ENCODE assay signal across 20 cellular contexts in genomic region chr17:3693099-3693498, GRCh38. TPM values are rescaled to one million over a fixed set of nuclear protein-coding genes. Genes with fewer than 3 reads are reported as not detected.
A peak's percentile ranks its signal among the peaks of the same experiment; 100 is the strongest.
DNase-seq lines count a peak whose midpoint lies in the region; ATAC-seq and TF ChIP-seq lines count a peak whose summit lies in the region.
"Had no signal": no experiment of that assay in that cellular context is flagged by ENCODE, and none has a peak within 500 bp of the region (broad histone marks: within the 10 kb centered on the region; RNA-seq: fewer than 3 reads in every experiment).

No MANE protein-coding gene starts in this region.

- H3K4me3 Mint-ChIP-seq in activated T-cell treated with anti-CD3 and anti-CD28 coated beads, Interleukin-2, amount 50 U/mL, for 72 hours = peak overlapping the region; percentile 39 to 51
- peak overlapping the region; percentile 80 for H3K4me3 Mint-ChIP-seq in central memory CD8-positive, alpha-beta T cell
- peak overlapping the region; percentile 24 to 95 for H3K4me3 Mint-ChIP-seq in stimulated activated naive CD8-positive, alpha-beta T cell treated with anti-CD3 and anti-CD28 coated beads, Interleukin-15, amount 100 ng/mL, for 72 hours
- H3K4me3 Mint-ChIP-seq: neural progenitor cell had no signal

- ATAC-seq in activated T-cell treated with anti-CD3 and anti-CD28 coated beads, Interleukin-2, amount 50 U/mL, for 72 hours (replicated peaks in 1 of 2) = no peak
- ATAC-seq in central memory CD8-positive, alpha-beta T cell (replicated peaks; ENCODE audit: extremely low read depth, poor library complexity, severe bottlenecking) = no peak
- no peak for ATAC-seq in stimulated activated naive CD8-positive, alpha-beta T cell treated with anti-CD3 and anti-CD28 coated beads, Interleukin-15, amount 100 ng/mL, for 72 hours
- ATAC-seq in upper lobe of right lung = no peak
- ATAC-seq: K562, PC-3 had no signal

- H3K4me1 Mint-ChIP-seq in activated T-cell treated with anti-CD3 and anti-CD28 coated beads, Interleukin-2, amount 50 U/mL, for 72 hours (ENCODE audit: low read depth) = peaks cover 44% of the 10 kb centered on the region
- H3K4me1 Mint-ChIP-seq in central memory CD8-positive, alpha-beta T cell = peaks cover 20% of the 10 kb centered on the region
- H3K4me1 Mint-ChIP-seq in stimulated activated naive CD8-positive, alpha-beta T cell treated with anti-CD3 and anti-CD28 coated beads, Interleukin-15, amount 100 ng/mL, for 72 hours = peaks cover 52% of the 10 kb centered on the region

- no peak for DNase-seq in activated T-cell treated with anti-CD3 and anti-CD28 coated beads, Interleukin-2, amount 50 U/mL, for 72 hours
- DNase-seq in activated T-cell treated with anti-CD3 and anti-CD28 coated beads, Interleukin-2, amount 50 U/mL, for 1 hour = no peak
- DNase-seq in HEK293T (ENCODE audit: extremely low spot score) (no peak), SIG-M5 (lab: John Stamatoyannopoulos, UW) (no peak), upper lobe of right lung (no peak), RWPE1 (ENCODE audit: low spot score) (no peak)
- DNase-seq in central memory CD8-positive, alpha-beta T cell (ENCODE audit: low spot score in 2 of 2) = no peak
- DNase-seq in stimulated activated naive CD8-positive, alpha-beta T cell treated with anti-CD3 and anti-CD28 coated beads, Interleukin-15, amount 100 ng/mL, for 72 hours = no peak
- DNase-seq: activated CD4-positive, alpha-beta T cell treated with anti-CD3 and anti-CD28 coated beads, Interleukin-2, amount 50 U/mL, for 1 hour; Calu3; islet precursor cell; NCI-H1048; NCI-H2029 treated with DMSO at 0.1 percent for 48 hours; NCI-H526; PC-3; SK-N-SH had no signal

- H3K27ac ChIP-seq in upper lobe of right lung (no peak overlapping the region), RWPE1 (no peak overlapping the region)
- H3K27ac ChIP-seq: hepatocyte, neural progenitor cell, tibial nerve had no signal

- CTCF ChIA-PET in HEK293T (lab: Yijun Ruan, JAX) (interaction anchor here (0.6 kb wide), 1 partner anchor 1169 kb away, joined by 4 read pairs; no protein-coding TSS in a partner anchor), RWPE1 (lab: Yijun Ruan, JAX) (interaction anchor here (0.7 kb wide), 1 partner anchor 133 kb away, joined by 3 read pairs; no protein-coding TSS in a partner anchor)

- no peak overlapping the region for H3K4me3 ChIP-seq in upper lobe of right lung
- H3K4me3 ChIP-seq: hepatocyte, K562, neural progenitor cell, tibial nerve had no signal

- intact Hi-C loops in upper lobe of right lung (cut with DNase I) = no loop called here

- no peaks in the 10 kb centered on the region for H3K9me3 ChIP-seq in upper lobe of right lung
- H3K9me3 ChIP-seq: SK-N-SH had no signal

- TF ChIP-seq CTCF in upper lobe of right lung (IDR thresholded peaks at IDR 0.05) = no peak
- TF ChIP-seq CTCF in RWPE1 (conservative IDR thresholded peaks at IDR 0.05; ENCODE audit: low read depth) = no peak

- H3K27me3 ChIP-seq in upper lobe of right lung = peaks cover 55% of the 10 kb centered on the region

- H3K27ac Mint-ChIP-seq in activated T-cell treated with anti-CD3 and anti-CD28 coated beads, Interleukin-2, amount 50 U/mL, for 72 hours = peak overlapping the region; percentile 54
- H3K27ac Mint-ChIP-seq in central memory CD8-positive, alpha-beta T cell (ENCODE audit: low read depth) = no peak overlapping the region
- H3K27ac Mint-ChIP-seq in stimulated activated naive CD8-positive, alpha-beta T cell treated with anti-CD3 and anti-CD28 coated beads, Interleukin-15, amount 100 ng/mL, for 72 hours = no peak overlapping the region
- H3K27ac Mint-ChIP-seq: neural progenitor cell had no signal

- no peaks in the 10 kb centered on the region for H3K36me3 ChIP-seq in upper lobe of right lung
- H3K36me3 ChIP-seq: neural progenitor cell, tibial nerve had no signal

- peaks cover 0 to 11% of the 10 kb centered on the region in 2 donors for H3K36me3 Mint-ChIP-seq in activated T-cell treated with anti-CD3 and anti-CD28 coated beads, Interleukin-2, amount 50 U/mL, for 72 hours (ENCODE audit: insufficient read depth in 2 of 2)
- H3K36me3 Mint-ChIP-seq in central memory CD8-positive, alpha-beta T cell (ENCODE audit: insufficient read depth) = peaks cover 16% of the 10 kb centered on the region
- H3K36me3 Mint-ChIP-seq: neural progenitor cell had no signal

- peaks cover 0 to 2% of the 10 kb centered on the region in 2 donors for H3K9me3 Mint-ChIP-seq in activated T-cell treated with anti-CD3 and anti-CD28 coated beads, Interleukin-2, amount 50 U/mL, for 72 hours
- H3K9me3 Mint-ChIP-seq in central memory CD8-positive, alpha-beta T cell = no peaks in the 10 kb centered on the region
- H3K9me3 Mint-ChIP-seq in stimulated activated naive CD8-positive, alpha-beta T cell treated with anti-CD3 and anti-CD28 coated beads, Interleukin-15, amount 100 ng/mL, for 72 hours = peaks cover 2 to 5% of the 10 kb centered on the region in 2 donors

- no peaks in the 10 kb centered on the region for H3K27me3 Mint-ChIP-seq in activated T-cell treated with anti-CD3 and anti-CD28 coated beads, Interleukin-2, amount 50 U/mL, for 72 hours (ENCODE audit: low read depth)
- H3K27me3 Mint-ChIP-seq in central memory CD8-positive, alpha-beta T cell = no peaks in the 10 kb centered on the region
- H3K27me3 Mint-ChIP-seq in stimulated activated naive CD8-positive, alpha-beta T cell treated with anti-CD3 and anti-CD28 coated beads, Interleukin-15, amount 100 ng/mL, for 72 hours = no peaks in the 10 kb centered on the region

- POLR2A ChIA-PET in HEK293T (lab: Yijun Ruan, JAX) = no interaction called here
- POLR2A ChIA-PET in RWPE1 (lab: Yijun Ruan, JAX; ENCODE audit: low non-redundant PET) = no interaction called here

- peaks cover 12% of the 10 kb centered on the region for H3K4me1 ChIP-seq in upper lobe of right lung

TF ChIP-seq in HEK293T, 16 proteins besides CTCF, POLR2A, EP300 and RAD21:
- 0 out of 2 replicates have a peak, but pooled peaks have one; percentile 26 for TF ChIP-seq ZNF384 (IDR thresholded peaks at IDR 0.05)
- no peak for TF ChIP-seq FOXK2 (IDR thresholded peaks at IDR 0.05)

RNA-seq across cellular contexts. Expression of gene P2RX5, which starts 2.9 kb away (rescaled TPM):
- 10 to 100 TPM; 46.5 to 60.1 TPM for total RNA-seq in activated T-cell treated with anti-CD3 and anti-CD28 coated beads, Interleukin-2, amount 50 U/mL, for 72 hours
- 1.6 TPM for total RNA-seq in upper lobe of right lung
- total RNA-seq: hepatocyte had no signal

RNA-seq across cellular contexts. Expression of gene EMC6, which starts 24.5 kb away (rescaled TPM):
- 10 to 100 TPM; 44.0 to 45.0 TPM for total RNA-seq in activated T-cell treated with anti-CD3 and anti-CD28 coated beads, Interleukin-2, amount 50 U/mL, for 72 hours
- 28.6 TPM for total RNA-seq in upper lobe of right lung

RNA-seq across cellular contexts. Expression of gene TAX1BP3, which starts 24.7 kb away (rescaled TPM):
- 10 to 100 TPM; 10.6 to 12.3 TPM for total RNA-seq in activated T-cell treated with anti-CD3 and anti-CD28 coated beads, Interleukin-2, amount 50 U/mL, for 72 hours
- 108 TPM for total RNA-seq in upper lobe of right lung

RNA-seq across cellular contexts. Expression of gene HASPIN, which starts 30.6 kb away (rescaled TPM):
- total RNA-seq in activated T-cell treated with anti-CD3 and anti-CD28 coated beads, Interleukin-2, amount 50 U/mL, for 72 hours = 10 to 100 TPM; 23.2 to 25.7 TPM
- 0.41 TPM for total RNA-seq in upper lobe of right lung

RNA-seq across cellular contexts. Expression of gene CTNS, which starts 56.5 kb away (rescaled TPM):
- 10 to 100 TPM; 10.5 to 12.1 TPM for total RNA-seq in activated T-cell treated with anti-CD3 and anti-CD28 coated beads, Interleukin-2, amount 50 U/mL, for 72 hours
- 23.3 TPM for total RNA-seq in upper lobe of right lung

Comparison
In these comparisons a context has a peak if more than half of its experiments do, and no peak if none do; other contexts are left out.
1. RNA of gene P2RX5, which starts 2.9 kb away (total RNA-seq): 46.5 to 60.1 TPM in activated T-cell treated with anti-CD3 and anti-CD28 coated beads, Interleukin-2, amount 50 U/mL, for 72 hours; 1.6 TPM in upper lobe of right lung (single experiment); every median in the first group is over 10 times any median in the second.
2. Peak in every context shown above with its lines, with median percentiles within 50 percentile points of each other: H3K4me3 Mint-ChIP-seq.